1 cellular context compared by ENCODE assay signal in genomic region chr14:38128640-38129039, GRCh38.
TF ChIP-seq lines count a peak whose summit lies in the region.

No MANE protein-coding gene starts in this region.

TF ChIP-seq in IMR-90, 13 proteins besides CTCF, POLR2A, EP300 and RAD21:
- TF ChIP-seq BHLHE40 (IDR thresholded peaks at IDR 0.05; ENCODE audit: low read depth, low read length) (no peak), RCOR1 (IDR thresholded peaks at IDR 0.05; ENCODE audit: insufficient replicate concordance, low read length) (no peak), MAZ (IDR thresholded peaks at IDR 0.05; ENCODE audit: borderline replicate concordance, low read depth, low read length) (no peak), RFX5 (IDR thresholded peaks at IDR 0.05; ENCODE audit: low read depth, low read length) (no peak), ELK1 (IDR thresholded peaks at IDR 0.05; ENCODE audit: borderline replicate concordance, low read depth, low read length) (no peak), CHD1 (IDR thresholded peaks at IDR 0.05; ENCODE audit: low read depth, low read length) (no peak), MAFK (IDR thresholded peaks at IDR 0.05; ENCODE audit: low read depth, low read length) (no peak)
